1 cellular context compared by ENCODE assay signal in genomic region chrX:153690466-153690865, GRCh38.
TF ChIP-seq lines count a peak whose summit lies in the region.

No MANE protein-coding gene starts in this region.

TF ChIP-seq in K562, 482 proteins besides CTCF, POLR2A, EP300 and RAD21:
- TF ChIP-seq CREBBP (IDR thresholded peaks at IDR 0.05; ENCODE audit: low read depth, low read length), result no peak
- no peak for TF ChIP-seq NFXL1 (CRISPR knock-in tag; IDR thresholded peaks at IDR 0.05)
- no peak for TF ChIP-seq CHD1 (IDR thresholded peaks at IDR 0.05; ENCODE audit: low read length)
- TF ChIP-seq ZNF407 (IDR thresholded peaks at IDR 0.05; ENCODE audit: low read depth), result no peak
- TF ChIP-seq DPF2 (IDR thresholded peaks at IDR 0.05), result no peak
- no peak for TF ChIP-seq ZNF707 (CRISPR knock-in tag; conservative IDR thresholded peaks at IDR 0.05)
- TF ChIP-seq E2F6 (IDR thresholded peaks at IDR 0.05; ENCODE audit: borderline replicate concordance in 1 of 2, extremely low read depth in 1 of 2, insufficient read depth in 1 of 2, insufficient read length in 1 of 2, low read depth in 1 of 2, low read length in 1 of 2, poor library complexity in 1 of 2, severe bottlenecking in 1 of 2), result no peak
